In the genomic region with DNA sequence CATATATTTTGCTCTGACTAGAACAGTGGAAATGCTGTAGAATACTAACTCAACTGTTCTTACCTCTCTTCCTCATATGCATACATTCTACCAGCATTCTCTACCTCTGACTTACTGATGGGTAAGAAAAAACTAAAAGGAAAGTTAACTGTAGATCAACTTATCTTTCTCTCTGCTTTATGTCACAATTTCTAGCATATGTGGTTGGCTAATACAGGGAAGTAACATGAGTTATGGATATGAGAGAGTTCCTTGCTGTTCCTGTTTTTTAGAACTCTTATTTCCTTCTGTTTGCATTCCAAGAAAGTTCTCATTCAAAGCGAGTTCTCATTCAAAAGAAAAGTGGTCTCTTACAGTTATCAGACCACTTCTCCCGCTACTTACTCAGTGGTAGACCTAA, we compare ENCODE assay signal across 19 cellular contexts.
"Had no signal": no experiment of that assay in that cellular context is flagged by ENCODE, and none has a peak within 500 bp of the region (broad histone marks: within the 10 kb centered on the region; RNA-seq: fewer than 3 reads in every experiment).

No MANE protein-coding gene starts in this region.

- H3K27ac ChIP-seq: prostate gland, skin epidermis, transverse colon had no signal

- ATAC-seq: effector memory CD8-positive, alpha-beta T cell; left colon; right cardiac atrium; stimulated activated naive CD8-positive, alpha-beta T cell treated with anti-CD3 and anti-CD28 coated beads, Interleukin-15, Interleukin-2, amounts not matched to agents 100 U/mL and 50 U/mL, for 24 hours had no signal

- H3K4me3 Mint-ChIP-seq: activated CD4-positive, alpha-beta T cell treated with anti-CD3 and anti-CD28 coated beads, Interleukin-2, amount 10 ng/mL, durations not matched to agents 24 days and 14 days; activated naive CD8-positive, alpha-beta T cell treated with anti-CD3 and anti-CD28 coated beads, Interleukin-2, amount 10 ng/mL, durations not matched to agents 7 days and 5 days; activated T-helper 1 cell treated with anti-CD3 and anti-CD28 coated beads, Interleukin-12 subunit alpha, Interleukin-12 subunit beta, Interleukin-2, Interleukin-4 antibody, amounts not matched to agents 30 ng/mL and 10 ng/mL and 1 ng/mL, durations not matched to agents 14 hours and 24 hours and 36 hours; effector memory CD8-positive, alpha-beta T cell; neural crest cell had no signal

- H3K4me1 ChIP-seq: prostate gland, transverse colon had no signal

- H3K9me3 Mint-ChIP-seq: activated T-helper 1 cell treated with anti-CD3 and anti-CD28 coated beads, Interleukin-12 subunit alpha, Interleukin-12 subunit beta, Interleukin-2, Interleukin-4 antibody, amounts not matched to agents 30 ng/mL and 10 ng/mL and 1 ng/mL, durations not matched to agents 14 hours and 24 hours and 36 hours; effector memory CD8-positive, alpha-beta T cell; neural crest cell had no signal

- DNase-seq: activated CD4-positive, alpha-beta T cell treated with anti-CD3 and anti-CD28 coated beads, Interleukin-2, amount 10 ng/mL, durations not matched to agents 24 days and 14 days; activated CD4-positive, CD25-positive, alpha-beta regulatory T cell; activated CD8-positive, alpha-beta memory T cell treated with anti-CD3 and anti-CD28 coated beads for 24 hours; activated naive CD8-positive, alpha-beta T cell treated with anti-CD3 and anti-CD28 coated beads, Interleukin-2, amount 10 ng/mL, durations not matched to agents 7 days and 5 days; anterior cingulate cortex; effector memory CD8-positive, alpha-beta T cell; erythroblast; left colon; midbrain; right cardiac atrium; stimulated activated CD4-positive, alpha-beta T cell treated with anti-CD3 and anti-CD28 coated beads, Interleukin-15, amount 100 ng/mL, for 24 hours; stimulated activated CD4-positive, alpha-beta T cell treated with anti-CD3 and anti-CD28 coated beads, Interleukin-4, amount 100 ng/mL, for 4 hours; stimulated activated CD8-positive, alpha-beta memory T cell treated with anti-CD3 and anti-CD28 coated beads, Interleukin-4, amount 100 ng/mL, for 48 hours; stimulated activated naive CD8-positive, alpha-beta T cell treated with anti-CD3 and anti-CD28 coated beads, Interleukin-15, Interleukin-2, amounts not matched to agents 100 U/mL and 50 U/mL, for 24 hours; transverse colon had no signal

- H3K27me3 Mint-ChIP-seq: effector memory CD8-positive, alpha-beta T cell had no signal

- H3K9me3 ChIP-seq: prostate gland, transverse colon had no signal

- H3K4me3 ChIP-seq: prostate gland, skin epidermis, transverse colon had no signal

- H3K27ac Mint-ChIP-seq: activated CD4-positive, alpha-beta T cell treated with anti-CD3 and anti-CD28 coated beads, Interleukin-2, amount 10 ng/mL, durations not matched to agents 24 days and 14 days; activated naive CD8-positive, alpha-beta T cell treated with anti-CD3 and anti-CD28 coated beads, Interleukin-2, amount 10 ng/mL, durations not matched to agents 7 days and 5 days; activated T-helper 1 cell treated with anti-CD3 and anti-CD28 coated beads, Interleukin-12 subunit alpha, Interleukin-12 subunit beta, Interleukin-2, Interleukin-4 antibody, amounts not matched to agents 30 ng/mL and 10 ng/mL and 1 ng/mL, durations not matched to agents 14 hours and 24 hours and 36 hours; effector memory CD8-positive, alpha-beta T cell had no signal

- H3K36me3 ChIP-seq: prostate gland, transverse colon had no signal

- H3K27me3 ChIP-seq: transverse colon had no signal

- H3K36me3 Mint-ChIP-seq: activated naive CD8-positive, alpha-beta T cell treated with anti-CD3 and anti-CD28 coated beads, Interleukin-2, amount 10 ng/mL, durations not matched to agents 7 days and 5 days had no signal
